ENCODE assay signal across 1 cellular context in the genomic region with DNA sequence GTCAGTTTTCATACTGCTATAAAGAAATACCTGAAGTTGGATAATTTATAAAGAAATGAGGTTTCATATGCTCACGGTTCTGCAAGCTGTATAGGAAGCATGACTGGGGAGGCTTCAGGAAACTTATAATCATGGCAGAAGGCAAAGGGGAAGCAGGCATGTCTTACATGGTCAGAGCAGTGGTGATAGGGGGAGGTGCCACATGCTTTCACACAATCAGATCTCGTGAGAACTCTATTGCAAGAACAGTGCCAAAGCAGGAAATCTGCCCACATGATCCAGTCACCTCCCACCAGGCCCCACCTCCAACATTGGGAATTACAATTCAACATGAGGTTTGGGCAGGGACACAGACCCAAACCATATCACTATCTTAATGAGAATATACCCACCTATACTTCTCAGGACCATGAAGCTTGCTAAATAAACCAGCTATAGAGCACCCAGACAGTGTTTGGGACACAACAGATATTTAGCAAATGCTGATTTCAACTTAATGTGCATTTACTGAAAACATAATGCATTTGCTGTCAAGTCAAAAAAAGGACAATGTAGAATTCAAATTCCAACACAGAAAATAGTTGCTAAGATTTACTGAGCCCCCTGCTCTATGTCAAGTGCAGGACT.
TF ChIP-seq lines count a peak whose summit lies in the region.

No MANE protein-coding gene starts in this region.

TF ChIP-seq in K562, 482 proteins besides CTCF, POLR2A, EP300 and RAD21 (continued from another document and continues in another):
- TF ChIP-seq, protein P1, sequence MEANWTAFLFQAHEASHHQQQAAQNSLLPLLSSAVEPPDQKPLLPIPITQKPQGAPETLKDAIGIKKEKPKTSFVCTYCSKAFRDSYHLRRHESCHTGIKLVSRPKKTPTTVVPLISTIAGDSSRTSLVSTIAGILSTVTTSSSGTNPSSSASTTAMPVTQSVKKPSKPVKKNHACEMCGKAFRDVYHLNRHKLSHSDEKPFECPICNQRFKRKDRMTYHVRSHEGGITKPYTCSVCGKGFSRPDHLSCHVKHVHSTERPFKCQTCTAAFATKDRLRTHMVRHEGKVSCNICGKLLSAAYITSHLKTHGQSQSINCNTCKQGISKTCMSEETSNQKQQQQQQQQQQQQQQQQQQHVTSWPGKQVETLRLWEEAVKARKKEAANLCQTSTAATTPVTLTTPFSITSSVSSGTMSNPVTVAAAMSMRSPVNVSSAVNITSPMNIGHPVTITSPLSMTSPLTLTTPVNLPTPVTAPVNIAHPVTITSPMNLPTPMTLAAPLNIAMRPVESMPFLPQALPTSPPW (CRISPR knock-in tag; IDR thresholded peaks at IDR 0.05), result 0 out of 2 replicates have a peak, but pooled peaks have one; percentile 42
- TF ChIP-seq, protein P2, sequence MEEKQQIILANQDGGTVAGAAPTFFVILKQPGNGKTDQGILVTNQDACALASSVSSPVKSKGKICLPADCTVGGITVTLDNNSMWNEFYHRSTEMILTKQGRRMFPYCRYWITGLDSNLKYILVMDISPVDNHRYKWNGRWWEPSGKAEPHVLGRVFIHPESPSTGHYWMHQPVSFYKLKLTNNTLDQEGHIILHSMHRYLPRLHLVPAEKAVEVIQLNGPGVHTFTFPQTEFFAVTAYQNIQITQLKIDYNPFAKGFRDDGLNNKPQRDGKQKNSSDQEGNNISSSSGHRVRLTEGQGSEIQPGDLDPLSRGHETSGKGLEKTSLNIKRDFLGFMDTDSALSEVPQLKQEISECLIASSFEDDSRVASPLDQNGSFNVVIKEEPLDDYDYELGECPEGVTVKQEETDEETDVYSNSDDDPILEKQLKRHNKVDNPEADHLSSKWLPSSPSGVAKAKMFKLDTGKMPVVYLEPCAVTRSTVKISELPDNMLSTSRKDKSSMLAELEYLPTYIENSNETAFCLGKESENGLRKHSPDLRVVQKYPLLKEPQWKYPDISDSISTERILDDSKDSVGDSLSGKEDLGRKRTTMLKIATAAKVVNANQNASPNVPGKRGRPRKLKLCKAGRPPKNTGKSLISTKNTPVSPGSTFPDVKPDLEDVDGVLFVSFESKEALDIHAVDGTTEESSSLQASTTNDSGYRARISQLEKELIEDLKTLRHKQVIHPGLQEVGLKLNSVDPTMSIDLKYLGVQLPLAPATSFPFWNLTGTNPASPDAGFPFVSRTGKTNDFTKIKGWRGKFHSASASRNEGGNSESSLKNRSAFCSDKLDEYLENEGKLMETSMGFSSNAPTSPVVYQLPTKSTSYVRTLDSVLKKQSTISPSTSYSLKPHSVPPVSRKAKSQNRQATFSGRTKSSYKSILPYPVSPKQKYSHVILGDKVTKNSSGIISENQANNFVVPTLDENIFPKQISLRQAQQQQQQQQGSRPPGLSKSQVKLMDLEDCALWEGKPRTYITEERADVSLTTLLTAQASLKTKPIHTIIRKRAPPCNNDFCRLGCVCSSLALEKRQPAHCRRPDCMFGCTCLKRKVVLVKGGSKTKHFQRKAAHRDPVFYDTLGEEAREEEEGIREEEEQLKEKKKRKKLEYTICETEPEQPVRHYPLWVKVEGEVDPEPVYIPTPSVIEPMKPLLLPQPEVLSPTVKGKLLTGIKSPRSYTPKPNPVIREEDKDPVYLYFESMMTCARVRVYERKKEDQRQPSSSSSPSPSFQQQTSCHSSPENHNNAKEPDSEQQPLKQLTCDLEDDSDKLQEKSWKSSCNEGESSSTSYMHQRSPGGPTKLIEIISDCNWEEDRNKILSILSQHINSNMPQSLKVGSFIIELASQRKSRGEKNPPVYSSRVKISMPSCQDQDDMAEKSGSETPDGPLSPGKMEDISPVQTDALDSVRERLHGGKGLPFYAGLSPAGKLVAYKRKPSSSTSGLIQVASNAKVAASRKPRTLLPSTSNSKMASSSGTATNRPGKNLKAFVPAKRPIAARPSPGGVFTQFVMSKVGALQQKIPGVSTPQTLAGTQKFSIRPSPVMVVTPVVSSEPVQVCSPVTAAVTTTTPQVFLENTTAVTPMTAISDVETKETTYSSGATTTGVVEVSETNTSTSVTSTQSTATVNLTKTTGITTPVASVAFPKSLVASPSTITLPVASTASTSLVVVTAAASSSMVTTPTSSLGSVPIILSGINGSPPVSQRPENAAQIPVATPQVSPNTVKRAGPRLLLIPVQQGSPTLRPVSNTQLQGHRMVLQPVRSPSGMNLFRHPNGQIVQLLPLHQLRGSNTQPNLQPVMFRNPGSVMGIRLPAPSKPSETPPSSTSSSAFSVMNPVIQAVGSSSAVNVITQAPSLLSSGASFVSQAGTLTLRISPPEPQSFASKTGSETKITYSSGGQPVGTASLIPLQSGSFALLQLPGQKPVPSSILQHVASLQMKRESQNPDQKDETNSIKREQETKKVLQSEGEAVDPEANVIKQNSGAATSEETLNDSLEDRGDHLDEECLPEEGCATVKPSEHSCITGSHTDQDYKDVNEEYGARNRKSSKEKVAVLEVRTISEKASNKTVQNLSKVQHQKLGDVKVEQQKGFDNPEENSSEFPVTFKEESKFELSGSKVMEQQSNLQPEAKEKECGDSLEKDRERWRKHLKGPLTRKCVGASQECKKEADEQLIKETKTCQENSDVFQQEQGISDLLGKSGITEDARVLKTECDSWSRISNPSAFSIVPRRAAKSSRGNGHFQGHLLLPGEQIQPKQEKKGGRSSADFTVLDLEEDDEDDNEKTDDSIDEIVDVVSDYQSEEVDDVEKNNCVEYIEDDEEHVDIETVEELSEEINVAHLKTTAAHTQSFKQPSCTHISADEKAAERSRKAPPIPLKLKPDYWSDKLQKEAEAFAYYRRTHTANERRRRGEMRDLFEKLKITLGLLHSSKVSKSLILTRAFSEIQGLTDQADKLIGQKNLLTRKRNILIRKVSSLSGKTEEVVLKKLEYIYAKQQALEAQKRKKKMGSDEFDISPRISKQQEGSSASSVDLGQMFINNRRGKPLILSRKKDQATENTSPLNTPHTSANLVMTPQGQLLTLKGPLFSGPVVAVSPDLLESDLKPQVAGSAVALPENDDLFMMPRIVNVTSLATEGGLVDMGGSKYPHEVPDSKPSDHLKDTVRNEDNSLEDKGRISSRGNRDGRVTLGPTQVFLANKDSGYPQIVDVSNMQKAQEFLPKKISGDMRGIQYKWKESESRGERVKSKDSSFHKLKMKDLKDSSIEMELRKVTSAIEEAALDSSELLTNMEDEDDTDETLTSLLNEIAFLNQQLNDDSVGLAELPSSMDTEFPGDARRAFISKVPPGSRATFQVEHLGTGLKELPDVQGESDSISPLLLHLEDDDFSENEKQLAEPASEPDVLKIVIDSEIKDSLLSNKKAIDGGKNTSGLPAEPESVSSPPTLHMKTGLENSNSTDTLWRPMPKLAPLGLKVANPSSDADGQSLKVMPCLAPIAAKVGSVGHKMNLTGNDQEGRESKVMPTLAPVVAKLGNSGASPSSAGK (IDR thresholded peaks at IDR 0.05), result peak; percentile 71; the same call in 1 of the 2 replicates
- TF ChIP-seq MYC (IDR thresholded peaks at IDR 0.05; ENCODE audit: low read depth, low read length) (peak; percentile 32; the same call in 1 of the 2 replicates), MYC (CRISPR knock-in tag; IDR thresholded peaks at IDR 0.05; ENCODE audit: borderline replicate concordance, low read depth) (no peak), CTBP1 (IDR thresholded peaks at IDR 0.05; ENCODE audit: borderline replicate concordance) (no peak), TCF7 (IDR thresholded peaks at IDR 0.05; ENCODE audit: borderline replicate concordance) (no peak), COPS2 (conservative IDR thresholded peaks at IDR 0.05) (no peak), RBM22 (IDR thresholded peaks at IDR 0.05; ENCODE audit: low read depth, low read length, poor library complexity, severe bottlenecking) (no peak), SAFB (IDR thresholded peaks at IDR 0.05; ENCODE audit: borderline replicate concordance, low read depth, low read length) (no peak), ZNF766 (CRISPR knock-in tag; conservative IDR thresholded peaks at IDR 0.05) (peak; percentile 96), RBM17 (IDR thresholded peaks at IDR 0.05; ENCODE audit: borderline replicate concordance, low read depth, low read length) (no peak), ZNF431 (CRISPR knock-in tag; IDR thresholded peaks at IDR 0.05) (peak; percentile 60; the same call in 1 of the 2 replicates), ZNF589 (CRISPR knock-in tag; IDR thresholded peaks at IDR 0.05; ENCODE audit: low read depth) (peak; percentile 71; the same call in 1 of the 2 replicates), IRF2 (CRISPR knock-in tag; IDR thresholded peaks at IDR 0.05) (no peak), ELF1 (tag; IDR thresholded peaks at IDR 0.05) (0 out of 2 replicates have a peak, but pooled peaks have one; percentile 21), SMAD4 (CRISPR knock-in tag; conservative IDR thresholded peaks at IDR 0.05) (peak; percentile 42; the same call in 1 of the 2 replicates)
- TF ChIP-seq, protein P3, sequence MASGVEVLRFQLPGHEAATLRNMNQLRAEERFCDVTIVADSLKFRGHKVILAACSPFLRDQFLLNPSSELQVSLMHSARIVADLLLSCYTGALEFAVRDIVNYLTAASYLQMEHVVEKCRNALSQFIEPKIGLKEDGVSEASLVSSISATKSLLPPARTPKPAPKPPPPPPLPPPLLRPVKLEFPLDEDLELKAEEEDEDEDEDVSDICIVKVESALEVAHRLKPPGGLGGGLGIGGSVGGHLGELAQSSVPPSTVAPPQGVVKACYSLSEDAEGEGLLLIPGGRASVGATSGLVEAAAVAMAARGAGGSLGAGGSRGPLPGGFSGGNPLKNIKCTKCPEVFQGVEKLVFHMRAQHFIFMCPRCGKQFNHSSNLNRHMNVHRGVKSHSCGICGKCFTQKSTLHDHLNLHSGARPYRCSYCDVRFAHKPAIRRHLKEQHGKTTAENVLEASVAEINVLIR (CRISPR knock-in tag; IDR thresholded peaks at IDR 0.05), result no peak
- TF ChIP-seq, protein P4, sequence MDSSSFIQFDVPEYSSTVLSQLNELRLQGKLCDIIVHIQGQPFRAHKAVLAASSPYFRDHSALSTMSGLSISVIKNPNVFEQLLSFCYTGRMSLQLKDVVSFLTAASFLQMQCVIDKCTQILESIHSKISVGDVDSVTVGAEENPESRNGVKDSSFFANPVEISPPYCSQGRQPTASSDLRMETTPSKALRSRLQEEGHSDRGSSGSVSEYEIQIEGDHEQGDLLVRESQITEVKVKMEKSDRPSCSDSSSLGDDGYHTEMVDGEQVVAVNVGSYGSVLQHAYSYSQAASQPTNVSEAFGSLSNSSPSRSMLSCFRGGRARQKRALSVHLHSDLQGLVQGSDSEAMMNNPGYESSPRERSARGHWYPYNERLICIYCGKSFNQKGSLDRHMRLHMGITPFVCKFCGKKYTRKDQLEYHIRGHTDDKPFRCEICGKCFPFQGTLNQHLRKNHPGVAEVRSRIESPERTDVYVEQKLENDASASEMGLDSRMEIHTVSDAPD (CRISPR knock-in tag; IDR thresholded peaks at IDR 0.05), result no peak
- TF ChIP-seq, protein P5, sequence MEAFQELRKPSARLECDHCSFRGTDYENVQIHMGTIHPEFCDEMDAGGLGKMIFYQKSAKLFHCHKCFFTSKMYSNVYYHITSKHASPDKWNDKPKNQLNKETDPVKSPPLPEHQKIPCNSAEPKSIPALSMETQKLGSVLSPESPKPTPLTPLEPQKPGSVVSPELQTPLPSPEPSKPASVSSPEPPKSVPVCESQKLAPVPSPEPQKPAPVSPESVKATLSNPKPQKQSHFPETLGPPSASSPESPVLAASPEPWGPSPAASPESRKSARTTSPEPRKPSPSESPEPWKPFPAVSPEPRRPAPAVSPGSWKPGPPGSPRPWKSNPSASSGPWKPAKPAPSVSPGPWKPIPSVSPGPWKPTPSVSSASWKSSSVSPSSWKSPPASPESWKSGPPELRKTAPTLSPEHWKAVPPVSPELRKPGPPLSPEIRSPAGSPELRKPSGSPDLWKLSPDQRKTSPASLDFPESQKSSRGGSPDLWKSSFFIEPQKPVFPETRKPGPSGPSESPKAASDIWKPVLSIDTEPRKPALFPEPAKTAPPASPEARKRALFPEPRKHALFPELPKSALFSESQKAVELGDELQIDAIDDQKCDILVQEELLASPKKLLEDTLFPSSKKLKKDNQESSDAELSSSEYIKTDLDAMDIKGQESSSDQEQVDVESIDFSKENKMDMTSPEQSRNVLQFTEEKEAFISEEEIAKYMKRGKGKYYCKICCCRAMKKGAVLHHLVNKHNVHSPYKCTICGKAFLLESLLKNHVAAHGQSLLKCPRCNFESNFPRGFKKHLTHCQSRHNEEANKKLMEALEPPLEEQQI (IDR thresholded peaks at IDR 0.05), result 0 out of 2 replicates have a peak, but pooled peaks have one; percentile 50
- TF ChIP-seq, protein P6, sequence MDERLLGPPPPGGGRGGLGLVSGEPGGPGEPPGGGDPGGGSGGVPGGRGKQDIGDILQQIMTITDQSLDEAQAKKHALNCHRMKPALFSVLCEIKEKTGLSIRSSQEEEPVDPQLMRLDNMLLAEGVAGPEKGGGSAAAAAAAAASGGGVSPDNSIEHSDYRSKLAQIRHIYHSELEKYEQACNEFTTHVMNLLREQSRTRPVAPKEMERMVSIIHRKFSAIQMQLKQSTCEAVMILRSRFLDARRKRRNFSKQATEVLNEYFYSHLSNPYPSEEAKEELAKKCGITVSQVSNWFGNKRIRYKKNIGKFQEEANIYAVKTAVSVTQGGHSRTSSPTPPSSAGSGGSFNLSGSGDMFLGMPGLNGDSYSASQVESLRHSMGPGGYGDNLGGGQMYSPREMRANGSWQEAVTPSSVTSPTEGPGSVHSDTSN (CRISPR knock-in tag; IDR thresholded peaks at IDR 0.05; ENCODE audit: low read depth), result no peak
- TF ChIP-seq, protein P6 (tag; conservative IDR thresholded peaks at IDR 0.05; ENCODE audit: low read depth), result no peak
- TF ChIP-seq, protein P7, sequence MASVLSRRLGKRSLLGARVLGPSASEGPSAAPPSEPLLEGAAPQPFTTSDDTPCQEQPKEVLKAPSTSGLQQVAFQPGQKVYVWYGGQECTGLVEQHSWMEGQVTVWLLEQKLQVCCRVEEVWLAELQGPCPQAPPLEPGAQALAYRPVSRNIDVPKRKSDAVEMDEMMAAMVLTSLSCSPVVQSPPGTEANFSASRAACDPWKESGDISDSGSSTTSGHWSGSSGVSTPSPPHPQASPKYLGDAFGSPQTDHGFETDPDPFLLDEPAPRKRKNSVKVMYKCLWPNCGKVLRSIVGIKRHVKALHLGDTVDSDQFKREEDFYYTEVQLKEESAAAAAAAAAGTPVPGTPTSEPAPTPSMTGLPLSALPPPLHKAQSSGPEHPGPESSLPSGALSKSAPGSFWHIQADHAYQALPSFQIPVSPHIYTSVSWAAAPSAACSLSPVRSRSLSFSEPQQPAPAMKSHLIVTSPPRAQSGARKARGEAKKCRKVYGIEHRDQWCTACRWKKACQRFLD (CRISPR knock-in tag; IDR thresholded peaks at IDR 0.05), result peak; percentile 83
- TF ChIP-seq, protein P8, sequence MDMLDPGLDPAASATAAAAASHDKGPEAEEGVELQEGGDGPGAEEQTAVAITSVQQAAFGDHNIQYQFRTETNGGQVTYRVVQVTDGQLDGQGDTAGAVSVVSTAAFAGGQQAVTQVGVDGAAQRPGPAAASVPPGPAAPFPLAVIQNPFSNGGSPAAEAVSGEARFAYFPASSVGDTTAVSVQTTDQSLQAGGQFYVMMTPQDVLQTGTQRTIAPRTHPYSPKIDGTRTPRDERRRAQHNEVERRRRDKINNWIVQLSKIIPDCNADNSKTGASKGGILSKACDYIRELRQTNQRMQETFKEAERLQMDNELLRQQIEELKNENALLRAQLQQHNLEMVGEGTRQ (CRISPR knock-in tag; IDR thresholded peaks at IDR 0.05), result peak; percentile 25; the same call in 1 of the 2 replicates
